ENCODE assay signal across 22 cellular contexts in genomic region chr4:6752486-6752829, GRCh38. TPM values are rescaled to one million over a fixed set of nuclear protein-coding genes. Genes with fewer than 3 reads are reported as not detected.
DNase-seq lines count a peak whose midpoint lies in the region; ATAC-seq and TF ChIP-seq lines count a peak whose summit lies in the region.
"Had no signal": no experiment of that assay in that cellular context is flagged by ENCODE, and none has a peak within 500 bp of the region (broad histone marks: within the 10 kb centered on the region; RNA-seq: fewer than 3 reads in every experiment).

No MANE protein-coding gene starts in this region.

- CTCF ChIA-PET in PC-9 (lab: Charles Lee), result no interaction called here

- no peak overlapping the region; the same call in 1 of the 2 replicates for H3K4me3 ChIP-seq in PC-9
- H3K4me3 ChIP-seq: ascending aorta, hepatocyte, thoracic aorta had no signal

- POLR2A ChIA-PET in PC-9 (lab: Charles Lee; ENCODE audit: unreplicated experiment), result no interaction called here

- H2AFZ ChIP-seq in PC-9, result no peak overlapping the region

- no peak for ATAC-seq in stimulated activated effector memory CD8-positive, alpha-beta T cell treated with anti-CD3 and anti-CD28 coated beads, Interleukin-12 subunit alpha, Interleukin-12 subunit beta, amount 100 ng/mL, for 72 hours
- no peak for ATAC-seq in HG03342 (IDR thresholded peaks at IDR 0.05; ENCODE audit: unreplicated experiment)
- no peak for ATAC-seq in foreskin keratinocyte

- peak; percentile 90 for DNase-seq in KBM-7
- DNase-seq in PC-9, result peak in 1 of 2 experiments; percentile 25
- DNase-seq in caudate nucleus (lab: John Stamatoyannopoulos, UW), result no peak
- no peak for DNase-seq in stimulated activated effector memory CD8-positive, alpha-beta T cell treated with anti-CD3 and anti-CD28 coated beads, Interleukin-12 subunit alpha, Interleukin-12 subunit beta, amount 100 ng/mL, for 72 hours (ENCODE audit: low spot score in 2 of 2)
- no peak for DNase-seq in foreskin keratinocyte
- DNase-seq in cerebellar cortex (ENCODE audit: low spot score), result no peak
- no peak for DNase-seq in NAMALWA (ENCODE audit: low spot score)
- DNase-seq: activated CD4-positive, alpha-beta T cell treated with anti-CD3 and anti-CD28 coated beads, Interleukin-2, amount 50 U/mL, for 1 hour; activated naive CD4-positive, alpha-beta T cell treated with Interleukin-2 at 50 U/mL for 16 hours; activated T-cell treated with anti-CD3 and anti-CD28 coated beads, Interleukin-2, amount 50 U/mL, for 1 hour; DMS79 treated with DMSO at 0.1 percent for 48 hours; mesendoderm; natural killer cell; NCI-H187 treated with DMSO at 0.1 percent for 48 hours; NCI-H446; SHP77 treated with DMSO at 0.1 percent for 48 hours; stimulated activated CD4-positive, alpha-beta T cell treated with anti-CD3 and anti-CD28 coated beads, Interleukin-4, amount 100 ng/mL, for 4 hours; T1000 had no signal

- H3K27ac Mint-ChIP-seq in stimulated activated effector memory CD8-positive, alpha-beta T cell treated with anti-CD3 and anti-CD28 coated beads, Interleukin-12 subunit alpha, Interleukin-12 subunit beta, amount 100 ng/mL, for 72 hours, result peak overlapping the region; percentile 95

- no peaks in the 10 kb centered on the region for H3K79me2 ChIP-seq in PC-9 (ENCODE audit: low read depth)
- H3K79me2 ChIP-seq: hepatocyte had no signal

- in situ Hi-C loops in KBM-7 (cut with MboI; ENCODE audit: low pct_unique_long_range_greater_than_20kb, low sequenced_read_pairs), result no loop called here

- H3K4me1 ChIP-seq in PC-9 (replicated peaks; ENCODE audit: insufficient read depth) (peaks cover 78% of the 10 kb centered on the region), foreskin keratinocyte (no peaks in the 10 kb centered on the region)

- H3K4me3 Mint-ChIP-seq in stimulated activated effector memory CD8-positive, alpha-beta T cell treated with anti-CD3 and anti-CD28 coated beads, Interleukin-12 subunit alpha, Interleukin-12 subunit beta, amount 100 ng/mL, for 72 hours, result no peak overlapping the region

- H3K36me3 Mint-ChIP-seq in stimulated activated effector memory CD8-positive, alpha-beta T cell treated with anti-CD3 and anti-CD28 coated beads, Interleukin-12 subunit alpha, Interleukin-12 subunit beta, amount 100 ng/mL, for 72 hours, result no peaks in the 10 kb centered on the region
- H3K36me3 Mint-ChIP-seq: natural killer cell had no signal

- no peaks in the 10 kb centered on the region for H3K9me3 Mint-ChIP-seq in stimulated activated effector memory CD8-positive, alpha-beta T cell treated with anti-CD3 and anti-CD28 coated beads, Interleukin-12 subunit alpha, Interleukin-12 subunit beta, amount 100 ng/mL, for 72 hours
- H3K9me3 Mint-ChIP-seq: natural killer cell had no signal

- H3K27me3 ChIP-seq in PC-9 (ENCODE audit: insufficient read depth, low read depth), result no peaks in the 10 kb centered on the region
- H3K27me3 ChIP-seq in foreskin keratinocyte, result peaks cover 11% of the 10 kb centered on the region
- H3K27me3 ChIP-seq: ascending aorta, hepatocyte had no signal

- intact Hi-C loops in PC-9 (cut with micrococcal nuclease; ENCODE audit: unreplicated experiment), result no loop called here

- H4K20me1 ChIP-seq in PC-9 (ENCODE audit: insufficient read depth), result no peaks in the 10 kb centered on the region

- peaks cover 32% of the 10 kb centered on the region for H3F3A ChIP-seq in PC-9 (ENCODE audit: insufficient read depth, low read depth)

- peaks cover 11% of the 10 kb centered on the region for H3K4me1 Mint-ChIP-seq in stimulated activated effector memory CD8-positive, alpha-beta T cell treated with anti-CD3 and anti-CD28 coated beads, Interleukin-12 subunit alpha, Interleukin-12 subunit beta, amount 100 ng/mL, for 72 hours

- TF ChIP-seq CTCF in PC-9 (conservative IDR thresholded peaks at IDR 0.05), result no peak
- no peak for TF ChIP-seq CTCF in foreskin keratinocyte (conservative IDR thresholded peaks at IDR 0.05)

- H3K9me3 ChIP-seq in PC-9 (ENCODE audit: insufficient read depth, low read depth), result no peaks in the 10 kb centered on the region
- H3K9me3 ChIP-seq: ascending aorta, thoracic aorta had no signal

- no TSS peak for BruUV-seq in PC-9 (replicated peaks; lab: Mats Ljungman, UMichigan)

- no peaks in the 10 kb centered on the region for H3K9me2 ChIP-seq in PC-9 (ENCODE audit: insufficient read depth)

- no peaks in the 10 kb centered on the region for H3K36me3 ChIP-seq in PC-9 (ENCODE audit: low read depth)
- H3K36me3 ChIP-seq: ascending aorta, thoracic aorta had no signal

- H3K27ac ChIP-seq in PC-9, result peak overlapping the region; percentile 96
- H3K27ac ChIP-seq in caudate nucleus (ENCODE audit: low read depth, low read length), result peak overlapping the region; percentile 41
- no peak overlapping the region for H3K27ac ChIP-seq in foreskin keratinocyte
- H3K27ac ChIP-seq: ascending aorta, hepatocyte, thoracic aorta had no signal

- peak overlapping the region; percentile 95 for H3K4me2 ChIP-seq in PC-9
- H3K4me2 ChIP-seq: hepatocyte had no signal

RNA-seq across cellular contexts. Expression of gene KIAA0232, which starts 30.1 kb away (rescaled TPM):
- total RNA-seq in PC-9 (2021) (21.5 and 24.7 TPM in 2 replicates), foreskin keratinocyte (10.1 and 10.5 TPM in 2 replicates)
- 2.1 and 2.2 TPM in 2 replicates for polyA plus RNA-seq in foreskin keratinocyte

RNA-seq across cellular contexts. Expression of gene BLOC1S4, which starts 36.5 kb away (rescaled TPM):
- 11.7 and 13.9 TPM in 2 replicates for total RNA-seq in PC-9 (2021)
- 7.8 and 8.5 TPM in 2 replicates for total RNA-seq in foreskin keratinocyte
- 11.5 and 12.4 TPM in 2 replicates for polyA plus RNA-seq in foreskin keratinocyte

RNA-seq across cellular contexts. Expression of gene MRFAP1L1, which starts 42.8 kb away (rescaled TPM):
- total RNA-seq in PC-9 (2021), result 51.4 and 52.1 TPM in 2 replicates
- total RNA-seq in foreskin keratinocyte, result 48.2 and 53.9 TPM in 2 replicates
- 45.3 and 49.5 TPM in 2 replicates for polyA plus RNA-seq in foreskin keratinocyte

RNA-seq across cellular contexts. Expression of gene S100P, which starts 58.8 kb away (rescaled TPM):
- total RNA-seq in PC-9 (2021) (480 and 837 TPM in 2 replicates), foreskin keratinocyte (1.1 TPM in 1 of 2 replicates, not detected in the other)
- polyA plus RNA-seq in foreskin keratinocyte, result 0.27 TPM in 1 of 2 replicates, not detected in the other
- total RNA-seq: ascending aorta had no signal
